In genomic region chr11:95175969-95176368, GRCh38 we compare ENCODE assay signal across 1 cellular context.
A peak's percentile ranks its signal among the peaks of the same experiment; 100 is the strongest.
TF ChIP-seq lines count a peak whose summit lies in the region.

No MANE protein-coding gene starts in this region.

TF ChIP-seq in K562, 482 proteins besides CTCF, POLR2A, EP300 and RAD21 (continued from another document):
- TF ChIP-seq SIN3A (IDR thresholded peaks at IDR 0.05; ENCODE audit: borderline replicate concordance in 2 of 2, control insufficient read depth in 1 of 2, low read depth in 2 of 2, low read length in 2 of 2) (no peak), ZNF445 (CRISPR knock-in tag; IDR thresholded peaks at IDR 0.05; ENCODE audit: low read depth) (no peak), ZMIZ1 (IDR thresholded peaks at IDR 0.05; ENCODE audit: low read depth in 2 of 2, low read length in 2 of 2) (no peak), ZNF217 (CRISPR knock-in tag; IDR thresholded peaks at IDR 0.05) (no peak), ILK (tag; IDR thresholded peaks at IDR 0.05; ENCODE audit: borderline replicate concordance, low read depth) (no peak), E2F8 (IDR thresholded peaks at IDR 0.05; ENCODE audit: low read depth, partially characterized antibody) (no peak), FOXM1 (IDR thresholded peaks at IDR 0.05; ENCODE audit: low read depth) (peak; percentile 21; the same call in 1 of the 2 replicates), FOXM1 (CRISPR knock-in tag; IDR thresholded peaks at IDR 0.05; ENCODE audit: low read depth) (no peak), NFE2L1 (tag; IDR thresholded peaks at IDR 0.05; ENCODE audit: borderline replicate concordance, low read depth) (no peak), CREBBP (IDR thresholded peaks at IDR 0.05; ENCODE audit: low read depth, low read length) (no peak), LARP7 (IDR thresholded peaks at IDR 0.05) (no peak), COPS2 (conservative IDR thresholded peaks at IDR 0.05) (no peak), ZNF232 (CRISPR knock-in tag; IDR thresholded peaks at IDR 0.05) (no peak), PTRF (tag; IDR thresholded peaks at IDR 0.05) (no peak), RCOR1 (IDR thresholded peaks at IDR 0.05; ENCODE audit: borderline replicate concordance in 1 of 2, low read depth in 2 of 2, low read length in 2 of 2) (peak in 1 of 2 experiments; percentile 82; a peak in 1 of 4 replicates), ILF3 (IDR thresholded peaks at IDR 0.05; ENCODE audit: borderline replicate concordance) (no peak), SETDB1 (IDR thresholded peaks at IDR 0.05; ENCODE audit: low read length) (no peak), HNRNPLL (IDR thresholded peaks at IDR 0.05; ENCODE audit: low read depth, low read length, poor library complexity, severe bottlenecking) (no peak), MBD2 (IDR thresholded peaks at IDR 0.05; ENCODE audit: borderline replicate concordance, low read depth) (no peak), LCOR (CRISPR knock-in tag; IDR thresholded peaks at IDR 0.05) (no peak), CBFA2T2 (conservative IDR thresholded peaks at IDR 0.05) (peak; percentile 69), POU5F1 (IDR thresholded peaks at IDR 0.05; ENCODE audit: borderline replicate concordance, low read depth, low read length, partially characterized antibody) (no peak), CCAR2 (IDR thresholded peaks at IDR 0.05; ENCODE audit: low read depth, low read length) (no peak), GATA2 (CRISPR knock-in tag; IDR thresholded peaks at IDR 0.05) (0 out of 2 replicates have a peak, but pooled peaks have one; percentile 39), SRF (CRISPR knock-in tag; IDR thresholded peaks at IDR 0.05) (no peak), RBM39 (optimal IDR thresholded peaks at IDR 0.05; ENCODE audit: low read depth, low read length) (no peak)
- TF ChIP-seq, protein P1, sequence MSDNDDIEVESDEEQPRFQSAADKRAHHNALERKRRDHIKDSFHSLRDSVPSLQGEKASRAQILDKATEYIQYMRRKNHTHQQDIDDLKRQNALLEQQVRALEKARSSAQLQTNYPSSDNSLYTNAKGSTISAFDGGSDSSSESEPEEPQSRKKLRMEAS (CRISPR knock-in tag; IDR thresholded peaks at IDR 0.05), result no peak
- TF ChIP-seq, protein P2, sequence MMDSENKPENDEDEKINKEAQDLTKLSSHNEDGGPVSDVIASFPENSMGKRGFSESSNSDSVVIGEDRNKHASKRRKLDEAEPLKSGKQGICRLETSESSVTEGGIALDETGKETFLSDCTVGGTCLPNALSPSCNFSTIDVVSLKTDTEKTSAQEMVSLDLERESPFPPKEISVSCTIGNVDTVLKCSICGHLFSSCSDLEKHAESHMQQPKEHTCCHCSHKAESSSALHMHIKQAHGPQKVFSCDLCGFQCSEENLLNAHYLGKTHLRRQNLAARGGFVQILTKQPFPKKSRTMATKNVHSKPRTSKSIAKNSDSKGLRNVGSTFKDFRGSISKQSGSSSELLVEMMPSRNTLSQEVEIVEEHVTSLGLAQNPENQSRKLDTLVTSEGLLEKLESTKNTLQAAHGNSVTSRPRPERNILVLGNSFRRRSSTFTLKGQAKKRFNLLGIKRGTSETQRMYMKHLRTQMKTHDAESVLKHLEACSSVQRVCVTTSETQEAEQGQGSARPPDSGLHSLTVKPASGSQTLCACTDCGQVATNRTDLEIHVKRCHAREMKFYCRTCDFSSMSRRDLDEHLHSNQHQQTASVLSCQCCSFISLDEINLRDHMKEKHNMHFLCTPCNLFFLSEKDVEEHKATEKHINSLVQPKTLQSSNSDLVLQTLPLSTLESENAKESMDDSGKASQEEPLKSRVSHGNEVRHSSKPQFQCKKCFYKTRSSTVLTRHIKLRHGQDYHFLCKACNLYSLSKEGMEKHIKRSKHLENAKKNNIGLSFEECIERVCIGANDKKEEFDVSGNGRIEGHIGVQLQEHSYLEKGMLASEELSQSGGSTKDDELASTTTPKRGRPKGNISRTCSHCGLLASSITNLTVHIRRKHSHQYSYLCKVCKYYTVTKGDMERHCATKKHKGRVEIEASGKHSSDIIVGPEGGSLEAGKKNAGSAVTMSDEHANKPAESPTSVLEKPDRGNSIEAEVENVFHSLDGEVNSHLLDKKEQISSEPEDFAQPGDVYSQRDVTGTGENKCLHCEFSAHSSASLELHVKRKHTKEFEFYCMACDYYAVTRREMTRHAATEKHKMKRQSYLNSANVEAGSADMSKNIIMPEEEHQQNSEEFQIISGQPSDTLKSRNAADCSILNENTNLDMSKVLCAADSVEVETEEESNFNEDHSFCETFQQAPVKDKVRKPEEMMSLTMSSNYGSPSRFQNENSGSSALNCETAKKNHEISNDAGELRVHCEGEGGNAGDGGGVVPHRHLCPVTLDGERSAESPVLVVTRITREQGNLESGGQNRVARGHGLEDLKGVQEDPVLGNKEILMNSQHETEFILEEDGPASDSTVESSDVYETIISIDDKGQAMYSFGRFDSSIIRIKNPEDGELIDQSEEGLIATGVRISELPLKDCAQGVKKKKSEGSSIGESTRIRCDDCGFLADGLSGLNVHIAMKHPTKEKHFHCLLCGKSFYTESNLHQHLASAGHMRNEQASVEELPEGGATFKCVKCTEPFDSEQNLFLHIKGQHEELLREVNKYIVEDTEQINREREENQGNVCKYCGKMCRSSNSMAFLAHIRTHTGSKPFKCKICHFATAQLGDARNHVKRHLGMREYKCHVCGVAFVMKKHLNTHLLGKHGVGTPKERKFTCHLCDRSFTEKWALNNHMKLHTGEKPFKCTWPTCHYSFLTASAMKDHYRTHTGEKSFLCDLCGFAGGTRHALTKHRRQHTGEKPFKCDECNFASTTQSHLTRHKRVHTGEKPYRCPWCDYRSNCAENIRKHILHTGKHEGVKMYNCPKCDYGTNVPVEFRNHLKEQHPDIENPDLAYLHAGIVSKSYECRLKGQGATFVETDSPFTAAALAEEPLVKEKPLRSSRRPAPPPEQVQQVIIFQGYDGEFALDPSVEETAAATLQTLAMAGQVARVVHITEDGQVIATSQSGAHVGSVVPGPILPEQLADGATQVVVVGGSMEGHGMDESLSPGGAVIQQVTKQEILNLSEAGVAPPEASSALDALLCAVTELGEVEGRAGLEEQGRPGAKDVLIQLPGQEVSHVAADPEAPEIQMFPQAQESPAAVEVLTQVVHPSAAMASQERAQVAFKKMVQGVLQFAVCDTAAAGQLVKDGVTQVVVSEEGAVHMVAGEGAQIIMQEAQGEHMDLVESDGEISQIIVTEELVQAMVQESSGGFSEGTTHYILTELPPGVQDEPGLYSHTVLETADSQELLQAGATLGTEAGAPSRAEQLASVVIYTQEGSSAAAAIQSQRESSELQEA (IDR thresholded peaks at IDR 0.05; ENCODE audit: low read depth), result no peak
- TF ChIP-seq, protein P3, sequence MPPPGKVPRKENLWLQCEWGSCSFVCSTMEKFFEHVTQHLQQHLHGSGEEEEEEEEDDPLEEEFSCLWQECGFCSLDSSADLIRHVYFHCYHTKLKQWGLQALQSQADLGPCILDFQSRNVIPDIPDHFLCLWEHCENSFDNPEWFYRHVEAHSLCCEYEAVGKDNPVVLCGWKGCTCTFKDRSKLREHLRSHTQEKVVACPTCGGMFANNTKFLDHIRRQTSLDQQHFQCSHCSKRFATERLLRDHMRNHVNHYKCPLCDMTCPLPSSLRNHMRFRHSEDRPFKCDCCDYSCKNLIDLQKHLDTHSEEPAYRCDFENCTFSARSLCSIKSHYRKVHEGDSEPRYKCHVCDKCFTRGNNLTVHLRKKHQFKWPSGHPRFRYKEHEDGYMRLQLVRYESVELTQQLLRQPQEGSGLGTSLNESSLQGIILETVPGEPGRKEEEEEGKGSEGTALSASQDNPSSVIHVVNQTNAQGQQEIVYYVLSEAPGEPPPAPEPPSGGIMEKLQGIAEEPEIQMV (tag; conservative IDR thresholded peaks at IDR 0.05; ENCODE audit: low read depth), result no peak
